1 cellular context compared by ENCODE assay signal in genomic region chr14:35338731-35339405, GRCh38.
TF ChIP-seq lines count a peak whose summit lies in the region.

No MANE protein-coding gene starts in this region.

TF ChIP-seq in IMR-90, 13 proteins besides CTCF, POLR2A, EP300 and RAD21 (continued from another document):
- TF ChIP-seq CEBPB (IDR thresholded peaks at IDR 0.05; ENCODE audit: low read depth, low read length) (no peak), FOS (IDR thresholded peaks at IDR 0.05; ENCODE audit: low read depth, low read length) (no peak)
